Comparison of ENCODE assay signal across 13 cellular contexts in genomic region chr1:189708674-189709073, GRCh38.
DNase-seq lines count a peak whose midpoint lies in the region; FAIRE-seq and TF ChIP-seq lines count a peak whose summit lies in the region.
"Had no signal": no experiment of that assay in that cellular context is flagged by ENCODE, and none has a peak within 500 bp of the region (broad histone marks: within the 10 kb centered on the region; RNA-seq: fewer than 3 reads in every experiment).

No MANE protein-coding gene starts in this region.

- peak; percentile 67 for FAIRE-seq in HTR-8/SVneo (lab: Jason Lieb, UNC)
- FAIRE-seq: islet of Langerhans had no signal

- TF ChIP-seq CTCF in VCaP (conservative IDR thresholded peaks at IDR 0.05), result peak; percentile 68
- TF ChIP-seq CTCF in coronary artery (IDR thresholded peaks at IDR 0.05), result no peak

- no peaks in the 10 kb centered on the region for H3K9me3 ChIP-seq in MG63

- H3K27ac ChIP-seq in VCaP, result no peak overlapping the region
- no peak overlapping the region for H3K27ac ChIP-seq in coronary artery

- H3K4me3 ChIP-seq in MG63 (no peak overlapping the region), coronary artery (no peak overlapping the region)

- H3K36me3 ChIP-seq in MG63, result no peaks in the 10 kb centered on the region

- DNase-seq in DMS53 treated with DMSO at 0.1 percent for 48 hours (lab: John Stamatoyannopoulos, UW; ENCODE audit: unreplicated experiment) (peak; percentile 10), HTR-8/SVneo (ENCODE audit: insufficient read length, low spot score) (peak; percentile 17), iPS-NIHi11 (ENCODE audit: low spot score) (peak; percentile 40), MG63 (no peak), coronary artery (ENCODE audit: low spot score) (no peak), AG08396 (ENCODE audit: low spot score) (no peak)
- no peak for DNase-seq in NK-92 treated with Interleukin-12 subunit alpha and Interleukin-12 subunit beta, amount 100 ng/mL, for 24 hours (lab: John Stamatoyannopoulos, UW)
- DNase-seq: activated CD4-positive, alpha-beta memory T cell treated with anti-CD3 and anti-CD28 coated beads for 36 hours; DMS79 treated with DMSO at 0.1 percent for 48 hours; effector memory CD8-positive, alpha-beta T cell; MV-4-11 had no signal

- no peaks in the 10 kb centered on the region for H3K27me3 ChIP-seq in MG63

Comparison
In these comparisons a context has a peak if more than half of its experiments do, and no peak if none do; other contexts are left out.
1. DNase-seq: peak in DMS53 treated with DMSO at 0.1 percent for 48 hours (single experiment), HTR-8/SVneo (single experiment) and iPS-NIHi11 (single experiment); none in MG63 (single experiment), coronary artery (single experiment), AG08396 (single experiment) and NK-92 treated with Interleukin-12 subunit alpha and Interleukin-12 subunit beta, amount 100 ng/mL, for 24 hours (single experiment).